ENCODE assay signal across 20 cellular contexts in the genomic region with DNA sequence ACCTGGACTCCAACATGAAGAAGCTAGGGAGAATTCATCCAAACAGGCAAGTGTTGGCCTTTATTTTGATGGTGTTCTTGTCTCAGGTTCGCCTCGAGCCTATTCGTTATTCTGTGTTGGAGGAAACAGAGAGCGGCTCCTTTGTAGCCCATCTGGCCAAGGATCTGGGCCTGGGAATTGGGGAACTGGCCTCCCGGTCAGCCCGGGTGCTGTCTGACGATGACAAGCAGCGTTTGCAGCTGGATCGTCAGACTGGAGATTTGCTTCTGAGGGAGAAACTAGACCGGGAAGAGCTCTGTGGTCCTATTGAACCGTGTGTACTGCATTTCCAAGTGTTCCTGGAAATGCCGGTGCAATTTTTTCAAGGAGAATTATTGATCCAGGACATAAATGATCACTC. TPM values are rescaled to one million over a fixed set of nuclear protein-coding genes. Genes with fewer than 3 reads are reported as not detected.
DNase-seq lines count a peak whose midpoint lies in the region; ATAC-seq and TF ChIP-seq lines count a peak whose summit lies in the region.
"Had no signal": no experiment of that assay in that cellular context is flagged by ENCODE, and none has a peak within 500 bp of the region (broad histone marks: within the 10 kb centered on the region; RNA-seq: fewer than 3 reads in every experiment).

No MANE protein-coding gene starts in this region.

- H3K36me3 ChIP-seq in ES-I3 (ENCODE audit: insufficient read depth, low read length), result no peaks in the 10 kb centered on the region
- H3K36me3 ChIP-seq in iPS-15b (ENCODE audit: control insufficient read depth, insufficient read depth, low read length), result no peaks in the 10 kb centered on the region
- no peaks in the 10 kb centered on the region for H3K36me3 ChIP-seq in stomach
- H3K36me3 ChIP-seq: ascending aorta had no signal

- no peaks in the 10 kb centered on the region for H3K36me3 Mint-ChIP-seq in activated CD4-positive, alpha-beta T cell treated with anti-CD3 and anti-CD28 coated beads, Interleukin-2, amount 10 ng/mL, durations not matched to agents 7 days and 5 days (ENCODE audit: low read depth)
- H3K36me3 Mint-ChIP-seq in chondrocyte (ENCODE audit: low read depth), result peaks cover 25% of the 10 kb centered on the region

- 38 to 54% (median 39%) methylated on average over 12 of the region's 12 CpGs for WGBS in stomach, 5 donors

- H3K27me3 Mint-ChIP-seq in activated CD4-positive, alpha-beta T cell treated with anti-CD3 and anti-CD28 coated beads, Interleukin-2, amount 10 ng/mL, durations not matched to agents 7 days and 5 days, result peaks cover 6% of the 10 kb centered on the region
- no peaks in the 10 kb centered on the region for H3K27me3 Mint-ChIP-seq in chondrocyte (ENCODE audit: low read depth)
- H3K27me3 Mint-ChIP-seq: natural killer cell treated with Interleukin-12 subunit alpha and Interleukin-12 subunit beta and Interleukin-15 and Interleukin-18, amount 100 ng/mL, for 72 hours; type B pancreatic cell had no signal

- H3K4me1 Mint-ChIP-seq in activated CD4-positive, alpha-beta T cell treated with anti-CD3 and anti-CD28 coated beads, Interleukin-2, amount 10 ng/mL, durations not matched to agents 7 days and 5 days, result no peaks in the 10 kb centered on the region
- no peaks in the 10 kb centered on the region for H3K4me1 Mint-ChIP-seq in chondrocyte (ENCODE audit: low read depth)
- H3K4me1 Mint-ChIP-seq: IgD-negative memory B cell had no signal

- POLR2A ChIA-PET in activated CD4-positive, alpha-beta T cell treated with anti-CD3 and anti-CD28 coated beads, Interleukin-2, amount 10 ng/mL, durations not matched to agents 7 days and 5 days (lab: Charles Lee), result no interaction called here

- TF ChIP-seq POLR2A in stomach (IDR thresholded peaks at IDR 0.05), result no peak

- TF ChIP-seq CTCF in LNCaP clone FGC (IDR thresholded peaks at IDR 0.05; ENCODE audit: control insufficient read depth, extremely low read depth, insufficient read depth), result no peak
- no peak for TF ChIP-seq CTCF in stomach (IDR thresholded peaks at IDR 0.05)
- no peak for TF ChIP-seq CTCF in chondrocyte (IDR thresholded peaks at IDR 0.05)

- H3K27ac ChIP-seq in stomach, result no peak overlapping the region
- H3K27ac ChIP-seq: ascending aorta, hepatocyte had no signal

- H3K9me3 Mint-ChIP-seq in activated CD4-positive, alpha-beta T cell treated with anti-CD3 and anti-CD28 coated beads, Interleukin-2, amount 10 ng/mL, durations not matched to agents 7 days and 5 days, result peaks cover 14% of the 10 kb centered on the region
- H3K9me3 Mint-ChIP-seq in chondrocyte (ENCODE audit: low read depth), result peaks cover 36% of the 10 kb centered on the region
- H3K9me3 Mint-ChIP-seq: natural killer cell treated with Interleukin-12 subunit alpha and Interleukin-12 subunit beta and Interleukin-15 and Interleukin-18, amount 100 ng/mL, for 72 hours; type B pancreatic cell had no signal

- intact Hi-C loops in stomach (cut with DNase I; ENCODE audit: low total_unique reads), result no loop called here

- H3K4me3 Mint-ChIP-seq in activated CD4-positive, alpha-beta T cell treated with anti-CD3 and anti-CD28 coated beads, Interleukin-2, amount 10 ng/mL, durations not matched to agents 7 days and 5 days, result no peak overlapping the region
- H3K4me3 Mint-ChIP-seq in chondrocyte (ENCODE audit: unreplicated experiment), result no peak overlapping the region
- H3K4me3 Mint-ChIP-seq: activated CD8-positive, alpha-beta T cell treated with anti-CD3 and anti-CD28 coated beads, Interleukin-2, amount 10 ng/mL, durations not matched to agents 7 days and 5 days; dendritic cell treated with granulocyte-macrophage colony-stimulating factor and Interleukin-4, amounts not matched to agents 40 ng/mL and 50 ng/mL, for 4 days; natural killer cell treated with Interleukin-12 subunit alpha and Interleukin-12 subunit beta and Interleukin-15 and Interleukin-18, amount 100 ng/mL, for 72 hours; type B pancreatic cell had no signal

- DNase-seq in LNCaP clone FGC (ENCODE audit: low read depth), result no peak
- DNase-seq in stomach, result no peak
- DNase-seq in activated CD4-positive, alpha-beta T cell treated with anti-CD3 and anti-CD28 coated beads, Interleukin-2, amount 10 ng/mL, durations not matched to agents 7 days and 5 days, result no peak
- no peak for DNase-seq in chondrocyte (ENCODE audit: low spot score)
- DNase-seq: activated CD8-positive, alpha-beta T cell treated with anti-CD3 and anti-CD28 coated beads, Interleukin-2, amount 10 ng/mL, durations not matched to agents 7 days and 5 days; GOT3; NCI-H1105 treated with DMSO at 0.1 percent for 48 hours; NCI-H446 treated with DMSO at 0.1 percent for 48 hours; stimulated activated CD4-positive, alpha-beta T cell treated with anti-CD3 and anti-CD28 coated beads, Interleukin-2, amount 100 ng/mL, for 48 hours; stimulated activated CD8-positive, alpha-beta memory T cell treated with anti-CD3 and anti-CD28 coated beads, Interleukin-4, amount 100 ng/mL, for 48 hours had no signal

- H3K4me1 ChIP-seq in ES-I3 (ENCODE audit: insufficient read depth, low read length) (no peaks in the 10 kb centered on the region), iPS-15b (ENCODE audit: control insufficient read depth, insufficient read depth, low read length) (no peaks in the 10 kb centered on the region), stomach (no peaks in the 10 kb centered on the region)
- H3K4me1 ChIP-seq: ascending aorta had no signal

- H3K9me3 ChIP-seq in ES-I3 (ENCODE audit: control insufficient read depth, insufficient read depth, low read length), result peaks cover 3% of the 10 kb centered on the region; the same call in 1 of the 2 replicates
- H3K9me3 ChIP-seq in iPS-15b (ENCODE audit: control insufficient read depth, insufficient read depth, low read length), result no peaks in the 10 kb centered on the region
- peaks cover 4 to 68% (median 29%) of the 10 kb centered on the region in 4 donors for H3K9me3 ChIP-seq in stomach

- H3K27ac Mint-ChIP-seq in activated CD4-positive, alpha-beta T cell treated with anti-CD3 and anti-CD28 coated beads, Interleukin-2, amount 10 ng/mL, durations not matched to agents 7 days and 5 days, result no peak overlapping the region
- H3K27ac Mint-ChIP-seq in chondrocyte (ENCODE audit: unreplicated experiment), result no peak overlapping the region
- H3K27ac Mint-ChIP-seq: activated CD8-positive, alpha-beta T cell treated with anti-CD3 and anti-CD28 coated beads, Interleukin-2, amount 10 ng/mL, durations not matched to agents 7 days and 5 days; dendritic cell treated with granulocyte-macrophage colony-stimulating factor and Interleukin-4, amounts not matched to agents 40 ng/mL and 50 ng/mL, for 4 days; natural killer cell treated with Interleukin-12 subunit alpha and Interleukin-12 subunit beta and Interleukin-15 and Interleukin-18, amount 100 ng/mL, for 72 hours; type B pancreatic cell had no signal

- CTCF ChIA-PET in activated CD4-positive, alpha-beta T cell treated with anti-CD3 and anti-CD28 coated beads, Interleukin-2, amount 10 ng/mL, durations not matched to agents 7 days and 5 days (lab: Charles Lee), result no interaction called here

- H3K4me3 ChIP-seq in LNCaP clone FGC (ENCODE audit: low read depth, low read length) (peak overlapping the region; percentile 23), iPS-15b (ENCODE audit: low read depth, low read length) (peak overlapping the region; percentile 37), stomach (peak overlapping the region in 3 of 4 donors; percentile 2 to 12 (median 11))
- H3K4me3 ChIP-seq: hepatocyte had no signal

- peak overlapping the region; percentile 3; the same call in 1 of the 2 replicates for H3K9ac ChIP-seq in ES-I3 (ENCODE audit: low read depth, low read length)
- no peak overlapping the region for H3K9ac ChIP-seq in iPS-15b (ENCODE audit: low read depth, low read length)

- no peak for ATAC-seq in HG02678 (IDR thresholded peaks at IDR 0.05; ENCODE audit: unreplicated experiment)
- ATAC-seq: activated CD8-positive, alpha-beta T cell treated with anti-CD3 and anti-CD28 coated beads, Interleukin-2, amount 10 ng/mL, durations not matched to agents 7 days and 5 days; esophagus mucosa; natural killer cell treated with Interleukin-12 subunit alpha and Interleukin-12 subunit beta and Interleukin-15 and Interleukin-18, amount 100 ng/mL, for 72 hours had no signal

- H3K27me3 ChIP-seq in iPS-15b (ENCODE audit: control insufficient read depth, insufficient read depth, low read length) (no peaks in the 10 kb centered on the region), stomach (peaks cover 0 to 21% (median 0%) of the 10 kb centered on the region in 3 donors)
- H3K27me3 ChIP-seq: ascending aorta, hepatocyte had no signal

- no peak for TF ChIP-seq EP300 in stomach (IDR thresholded peaks at IDR 0.05)

RNA-seq across cellular contexts. Expression of a gene that starts 0.4 kb away (rescaled TPM):
- 10 to 100 TPM in 1 of 5 donors, 1 to 10 TPM in 1, under 1 TPM in 2, not detected in 1; 0.45 to 15.9 (median 1.7) TPM for total RNA-seq in stomach
- under 1 TPM; 0.15 to 0.38 (median 0.37) TPM for polyA plus RNA-seq in stomach
- not detected for total RNA-seq in activated CD4-positive, alpha-beta T cell treated with anti-CD3 and anti-CD28 coated beads, Interleukin-2, amount 10 ng/mL, durations not matched to agents 7 days and 5 days
- 2.0 to 5.4 TPM (median 2.0 TPM) in 3 replicates for total RNA-seq in chondrocyte
- total RNA-seq: activated CD8-positive, alpha-beta T cell treated with anti-CD3 and anti-CD28 coated beads, Interleukin-2, amount 10 ng/mL, durations not matched to agents 7 days and 5 days; natural killer cell treated with Interleukin-12 subunit alpha and Interleukin-12 subunit beta and Interleukin-15 and Interleukin-18, amount 100 ng/mL, for 72 hours had no signal
- polyA plus RNA-seq: IgD-negative memory B cell had no signal

RNA-seq across cellular contexts. Expression of a gene that starts 13.0 kb away (rescaled TPM):
- 1 to 10 TPM in 3 of 5 donors, under 1 TPM in 2; 0.14 to 4.7 (median 1.8) TPM for total RNA-seq in stomach
- polyA plus RNA-seq in stomach, result under 1 TPM in 2 of 3 donors, not detected in 1; 0.31 to 0.78 TPM
- total RNA-seq in activated CD4-positive, alpha-beta T cell treated with anti-CD3 and anti-CD28 coated beads, Interleukin-2, amount 10 ng/mL, durations not matched to agents 7 days and 5 days, result not detected
- total RNA-seq in chondrocyte, result 6.6 to 11.4 TPM (median 10.2 TPM) in 3 replicates
- total RNA-seq: activated CD8-positive, alpha-beta T cell treated with anti-CD3 and anti-CD28 coated beads, Interleukin-2, amount 10 ng/mL, durations not matched to agents 7 days and 5 days; natural killer cell treated with Interleukin-12 subunit alpha and Interleukin-12 subunit beta and Interleukin-15 and Interleukin-18, amount 100 ng/mL, for 72 hours had no signal
- polyA plus RNA-seq: IgD-negative memory B cell had no signal

RNA-seq across cellular contexts. Expression of a gene that starts 21.7 kb away (rescaled TPM):
- total RNA-seq in stomach (1 to 10 TPM in 1 of 5 donors, not detected in 4; 3.7 TPM), chondrocyte (5.6 to 12.1 TPM (median 5.6 TPM) in 3 replicates)
- under 1 TPM; 0.15 to 0.46 (median 0.31) TPM for polyA plus RNA-seq in stomach
- total RNA-seq in activated CD4-positive, alpha-beta T cell treated with anti-CD3 and anti-CD28 coated beads, Interleukin-2, amount 10 ng/mL, durations not matched to agents 7 days and 5 days, result not detected
- total RNA-seq: activated CD8-positive, alpha-beta T cell treated with anti-CD3 and anti-CD28 coated beads, Interleukin-2, amount 10 ng/mL, durations not matched to agents 7 days and 5 days; natural killer cell treated with Interleukin-12 subunit alpha and Interleukin-12 subunit beta and Interleukin-15 and Interleukin-18, amount 100 ng/mL, for 72 hours had no signal
- polyA plus RNA-seq: IgD-negative memory B cell had no signal

RNA-seq across cellular contexts. Expression of a gene that starts 27.6 kb away (rescaled TPM):
- total RNA-seq in stomach (1 to 10 TPM in 1 of 5 donors, under 1 TPM in 1, not detected in 3; 0.43 to 3.3 TPM), chondrocyte (60.5 to 90.1 TPM (median 64.5 TPM) in 3 replicates)
- polyA plus RNA-seq in stomach, result 1 to 10 TPM in 1 of 3 donors, under 1 TPM in 2; 0.53 to 1.3 (median 0.61) TPM
- total RNA-seq in activated CD4-positive, alpha-beta T cell treated with anti-CD3 and anti-CD28 coated beads, Interleukin-2, amount 10 ng/mL, durations not matched to agents 7 days and 5 days, result not detected
- total RNA-seq: activated CD8-positive, alpha-beta T cell treated with anti-CD3 and anti-CD28 coated beads, Interleukin-2, amount 10 ng/mL, durations not matched to agents 7 days and 5 days; natural killer cell treated with Interleukin-12 subunit alpha and Interleukin-12 subunit beta and Interleukin-15 and Interleukin-18, amount 100 ng/mL, for 72 hours had no signal
- polyA plus RNA-seq: IgD-negative memory B cell had no signal

RNA-seq across cellular contexts. Expression of a gene that starts 27.9 kb away (rescaled TPM):
- total RNA-seq in stomach (1 to 10 TPM in 1 of 5 donors, under 1 TPM in 1, not detected in 3; under 0.01 to 1.3 TPM), chondrocyte (1.2 to 3.1 TPM (median 1.2 TPM) in 3 replicates)
- under 1 TPM in 1 of 3 donors, not detected in 2; 0.15 TPM for polyA plus RNA-seq in stomach
- not detected for total RNA-seq in activated CD4-positive, alpha-beta T cell treated with anti-CD3 and anti-CD28 coated beads, Interleukin-2, amount 10 ng/mL, durations not matched to agents 7 days and 5 days
- total RNA-seq: activated CD8-positive, alpha-beta T cell treated with anti-CD3 and anti-CD28 coated beads, Interleukin-2, amount 10 ng/mL, durations not matched to agents 7 days and 5 days; natural killer cell treated with Interleukin-12 subunit alpha and Interleukin-12 subunit beta and Interleukin-15 and Interleukin-18, amount 100 ng/mL, for 72 hours had no signal
- polyA plus RNA-seq: hepatocyte, IgD-negative memory B cell had no signal
